Comparison of ENCODE assay signal across 8 cellular contexts in the genomic region with DNA sequence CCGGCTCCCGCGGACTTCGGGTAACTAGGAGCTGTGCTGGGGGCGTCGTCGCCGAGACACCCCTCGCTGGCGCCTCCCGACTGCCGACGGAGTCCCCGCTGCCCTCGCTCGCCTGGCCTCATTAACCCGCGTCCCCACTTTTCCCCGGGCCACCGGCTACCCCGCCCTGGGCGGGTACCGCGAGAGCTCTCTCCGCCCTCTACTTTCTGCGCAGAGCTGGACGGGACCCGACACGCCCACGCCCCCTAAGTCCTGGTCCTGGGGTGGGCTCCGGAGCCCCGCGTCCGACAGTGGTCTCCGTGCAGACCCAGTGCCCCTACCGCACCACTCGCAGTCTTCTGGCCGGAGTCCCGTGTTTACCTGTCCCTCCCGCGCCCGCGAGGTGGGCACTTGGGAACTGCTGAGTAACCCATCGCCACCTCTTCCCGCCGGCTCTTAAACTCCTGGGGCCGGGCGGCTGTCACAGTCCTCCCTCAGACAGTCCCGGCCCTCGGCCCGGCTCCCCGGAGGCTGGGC. TPM values are rescaled to one million over a fixed set of nuclear protein-coding genes. Genes with fewer than 3 reads are reported as not detected.
A peak's percentile ranks its signal among the peaks of the same experiment; 100 is the strongest.
DNase-seq lines count a peak whose midpoint lies in the region; ATAC-seq, FAIRE-seq and TF ChIP-seq lines count a peak whose summit lies in the region.

No MANE protein-coding gene starts in this region.

- H3K27ac Mint-ChIP-seq in glutamatergic neuron (ENCODE audit: unreplicated experiment) = peak overlapping the region; percentile 17
- H3K27ac Mint-ChIP-seq in progenitor cell of endocrine pancreas = peak overlapping the region; percentile 98

- DNase-seq in RPMI7951 (ENCODE audit: low read depth) (peak; percentile 62), glutamatergic neuron (peak; percentile 67), progenitor cell of endocrine pancreas (ENCODE audit: low spot score, unreplicated experiment) (no peak), D721Med (ENCODE audit: insufficient read length, low spot score) (no peak)
- DNase-seq in activated naive CD4-positive, alpha-beta T cell (lab: John Stamatoyannopoulos, UW) = peak; percentile 44 to 67 (median 48)

- H3K27me3 Mint-ChIP-seq in glutamatergic neuron (ENCODE audit: unreplicated experiment) = peaks cover 19% of the 10 kb centered on the region
- H3K27me3 Mint-ChIP-seq in progenitor cell of endocrine pancreas = no peaks in the 10 kb centered on the region

- no peak for TF ChIP-seq CTCF in glutamatergic neuron (IDR thresholded peaks at IDR 0.05; ENCODE audit: partially characterized antibody, unreplicated experiment)
- TF ChIP-seq CTCF in progenitor cell of endocrine pancreas (IDR thresholded peaks at IDR 0.05; ENCODE audit: unreplicated experiment) = no peak
- no peak for TF ChIP-seq CTCF in D721Med (IDR thresholded peaks at IDR 0.05; ENCODE audit: insufficient read depth, missing control alignments)

- H3K36me3 Mint-ChIP-seq in glutamatergic neuron (ENCODE audit: unreplicated experiment) (peaks cover 8% of the 10 kb centered on the region), progenitor cell of endocrine pancreas (ENCODE audit: insufficient read depth) (peaks cover 17% of the 10 kb centered on the region)

- ATAC-seq in HG03457 (IDR thresholded peaks at IDR 0.05; ENCODE audit: unreplicated experiment) (peak; percentile 1), GM19397 (IDR thresholded peaks at IDR 0.05; ENCODE audit: unreplicated experiment) (no peak)

- H3K4me3 Mint-ChIP-seq in glutamatergic neuron (ENCODE audit: unreplicated experiment) = peak overlapping the region; percentile 92
- H3K4me3 Mint-ChIP-seq in progenitor cell of endocrine pancreas (ENCODE audit: low read depth) = peak overlapping the region; percentile 89

- peak overlapping the region; percentile 80 for H3K4me3 ChIP-seq in GM08714 (ENCODE audit: low read length)

- FAIRE-seq in D721Med (lab: Jason Lieb, UNC) = no peak

- H3K9me3 Mint-ChIP-seq in glutamatergic neuron (ENCODE audit: unreplicated experiment) (peaks cover 20% of the 10 kb centered on the region), progenitor cell of endocrine pancreas (ENCODE audit: low read depth) (no peaks in the 10 kb centered on the region)

- H3K4me1 Mint-ChIP-seq in glutamatergic neuron (ENCODE audit: low read depth, unreplicated experiment) (peaks cover 14% of the 10 kb centered on the region), progenitor cell of endocrine pancreas (ENCODE audit: low read depth) (peaks cover 34% of the 10 kb centered on the region)

RNA-seq across cellular contexts. Expression of a gene that starts 0.4 kb away (rescaled TPM):
- total RNA-seq in RPMI7951 (2014; rRNA removed; shearing (Covaris generic)) = 3.2 and 8.7 TPM in 2 replicates
- total RNA-seq in glutamatergic neuron (ENCODE audit: unreplicated experiment) (8.2 TPM), progenitor cell of endocrine pancreas (14.0 and 15.5 TPM in 2 replicates)

RNA-seq across cellular contexts. Expression of a gene that starts 2.1 kb away (rescaled TPM):
- 0.24 and 0.68 TPM in 2 replicates for total RNA-seq in RPMI7951 (2014; rRNA removed; shearing (Covaris generic))
- 5.9 TPM for total RNA-seq in glutamatergic neuron (ENCODE audit: unreplicated experiment)
- 15.4 and 16.8 TPM in 2 replicates for total RNA-seq in progenitor cell of endocrine pancreas

RNA-seq across cellular contexts. Expression of a gene that starts 6.7 kb away (rescaled TPM):
- total RNA-seq in RPMI7951 (2014; rRNA removed; shearing (Covaris generic)) = 632 and 764 TPM in 2 replicates
- total RNA-seq in glutamatergic neuron (ENCODE audit: unreplicated experiment) = 627 TPM
- 1,486 and 1,562 TPM in 2 replicates for total RNA-seq in progenitor cell of endocrine pancreas

RNA-seq across cellular contexts. Expression of a gene that starts 8.8 kb away (rescaled TPM):
- total RNA-seq in RPMI7951 (2014; rRNA removed; shearing (Covaris generic)) = 176 and 202 TPM in 2 replicates
- 54.3 TPM for total RNA-seq in glutamatergic neuron (ENCODE audit: unreplicated experiment)
- total RNA-seq in progenitor cell of endocrine pancreas = 147 and 150 TPM in 2 replicates

RNA-seq across cellular contexts. Expression of a gene that starts 14.8 kb away (rescaled TPM):
- total RNA-seq in RPMI7951 (2014; rRNA removed; shearing (Covaris generic)) = 1.1 and 1.3 TPM in 2 replicates
- total RNA-seq in glutamatergic neuron (ENCODE audit: unreplicated experiment) (36.5 TPM), progenitor cell of endocrine pancreas (15.2 and 16.3 TPM in 2 replicates)

Comparison
In these comparisons a context has a peak if more than half of its experiments do, and no peak if none do; other contexts are left out.
1. DNase-seq: peak in RPMI7951 (single experiment), activated naive CD4-positive, alpha-beta T cell (4 of 4) and glutamatergic neuron (single experiment); none in progenitor cell of endocrine pancreas (single experiment) and D721Med (single experiment).